ENCODE assay signal across 1 cellular context in the genomic region with DNA sequence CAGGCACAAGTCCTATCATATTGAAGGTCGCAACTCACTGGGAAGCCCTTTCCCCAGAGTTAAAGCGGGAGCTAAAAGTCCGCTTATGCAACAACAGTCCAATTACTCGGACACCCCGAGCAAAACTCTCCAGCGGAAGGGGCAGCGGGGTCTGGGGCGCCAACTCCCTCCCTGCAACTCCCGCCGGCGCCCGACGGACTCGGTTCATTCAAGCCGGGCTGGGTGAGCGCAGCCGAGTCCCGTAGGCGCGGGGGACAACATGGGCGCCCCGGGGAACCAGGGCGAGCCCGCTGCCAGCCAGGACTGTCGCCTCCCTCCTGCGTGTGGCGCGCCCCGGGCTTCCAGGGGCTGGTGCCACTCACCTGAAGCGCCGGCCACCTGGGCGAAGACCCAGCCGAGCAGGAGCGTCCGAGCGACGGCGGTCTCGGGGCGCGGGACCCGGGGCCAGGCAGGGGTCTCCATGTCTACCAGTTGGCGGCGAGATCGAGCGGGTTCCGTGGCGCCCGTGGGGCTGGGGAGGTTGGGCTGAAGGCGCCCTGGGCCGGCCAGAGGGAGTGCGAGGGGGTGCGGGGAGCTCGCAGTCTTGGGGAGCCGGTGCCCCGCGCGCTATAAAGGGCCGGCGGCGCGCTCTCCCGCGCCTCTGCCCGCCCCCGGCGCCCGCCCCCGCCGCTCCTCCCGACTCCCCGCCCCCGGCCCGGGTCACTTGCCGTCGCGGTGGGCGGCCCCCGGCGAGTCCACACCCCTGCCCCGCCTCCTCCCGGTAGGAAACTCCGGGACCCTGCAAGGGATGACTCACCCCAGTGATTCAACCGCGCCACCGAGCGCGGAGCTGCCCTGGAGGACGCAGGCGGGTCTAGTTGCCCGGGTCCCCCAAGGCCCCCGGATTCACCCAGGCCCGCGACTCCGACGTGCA.
A peak's percentile ranks its signal among the peaks of the same experiment; 100 is the strongest.
TF ChIP-seq lines count a peak whose summit lies in the region.

A gene (minus strand): TSS at position 585 of the 913 bp plus-strand sequence. CDS start 123 bp downstream, at position 462.

TF ChIP-seq in HepG2, 621 proteins besides CTCF, POLR2A, EP300 and RAD21 (continued from another document and continues in another):
- TF ChIP-seq, protein P1, sequence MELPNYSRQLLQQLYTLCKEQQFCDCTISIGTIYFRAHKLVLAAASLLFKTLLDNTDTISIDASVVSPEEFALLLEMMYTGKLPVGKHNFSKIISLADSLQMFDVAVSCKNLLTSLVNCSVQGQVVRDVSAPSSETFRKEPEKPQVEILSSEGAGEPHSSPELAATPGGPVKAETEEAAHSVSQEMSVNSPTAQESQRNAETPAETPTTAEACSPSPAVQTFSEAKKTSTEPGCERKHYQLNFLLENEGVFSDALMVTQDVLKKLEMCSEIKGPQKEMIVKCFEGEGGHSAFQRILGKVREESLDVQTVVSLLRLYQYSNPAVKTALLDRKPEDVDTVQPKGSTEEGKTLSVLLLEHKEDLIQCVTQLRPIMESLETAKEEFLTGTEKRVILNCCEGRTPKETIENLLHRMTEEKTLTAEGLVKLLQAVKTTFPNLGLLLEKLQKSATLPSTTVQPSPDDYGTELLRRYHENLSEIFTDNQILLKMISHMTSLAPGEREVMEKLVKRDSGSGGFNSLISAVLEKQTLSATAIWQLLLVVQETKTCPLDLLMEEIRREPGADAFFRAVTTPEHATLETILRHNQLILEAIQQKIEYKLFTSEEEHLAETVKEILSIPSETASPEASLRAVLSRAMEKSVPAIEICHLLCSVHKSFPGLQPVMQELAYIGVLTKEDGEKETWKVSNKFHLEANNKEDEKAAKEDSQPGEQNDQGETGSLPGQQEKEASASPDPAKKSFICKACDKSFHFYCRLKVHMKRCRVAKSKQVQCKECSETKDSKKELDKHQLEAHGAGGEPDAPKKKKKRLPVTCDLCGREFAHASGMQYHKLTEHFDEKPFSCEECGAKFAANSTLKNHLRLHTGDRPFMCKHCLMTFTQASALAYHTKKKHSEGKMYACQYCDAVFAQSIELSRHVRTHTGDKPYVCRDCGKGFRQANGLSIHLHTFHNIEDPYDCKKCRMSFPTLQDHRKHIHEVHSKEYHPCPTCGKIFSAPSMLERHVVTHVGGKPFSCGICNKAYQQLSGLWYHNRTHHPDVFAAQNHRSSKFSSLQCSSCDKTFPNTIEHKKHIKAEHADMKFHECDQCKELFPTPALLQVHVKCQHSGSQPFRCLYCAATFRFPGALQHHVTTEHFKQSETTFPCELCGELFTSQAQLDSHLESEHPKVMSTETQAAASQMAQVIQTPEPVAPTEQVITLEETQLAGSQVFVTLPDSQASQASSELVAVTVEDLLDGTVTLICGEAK (IDR thresholded peaks at IDR 0.05) = no peak
- TF ChIP-seq, protein P1 (CRISPR knock-in tag; IDR thresholded peaks at IDR 0.05) = peak; percentile 45; the same call in 1 of the 2 replicates
- TF ChIP-seq, protein P2, sequence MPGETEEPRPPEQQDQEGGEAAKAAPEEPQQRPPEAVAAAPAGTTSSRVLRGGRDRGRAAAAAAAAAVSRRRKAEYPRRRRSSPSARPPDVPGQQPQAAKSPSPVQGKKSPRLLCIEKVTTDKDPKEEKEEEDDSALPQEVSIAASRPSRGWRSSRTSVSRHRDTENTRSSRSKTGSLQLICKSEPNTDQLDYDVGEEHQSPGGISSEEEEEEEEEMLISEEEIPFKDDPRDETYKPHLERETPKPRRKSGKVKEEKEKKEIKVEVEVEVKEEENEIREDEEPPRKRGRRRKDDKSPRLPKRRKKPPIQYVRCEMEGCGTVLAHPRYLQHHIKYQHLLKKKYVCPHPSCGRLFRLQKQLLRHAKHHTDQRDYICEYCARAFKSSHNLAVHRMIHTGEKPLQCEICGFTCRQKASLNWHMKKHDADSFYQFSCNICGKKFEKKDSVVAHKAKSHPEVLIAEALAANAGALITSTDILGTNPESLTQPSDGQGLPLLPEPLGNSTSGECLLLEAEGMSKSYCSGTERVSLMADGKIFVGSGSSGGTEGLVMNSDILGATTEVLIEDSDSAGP (CRISPR knock-in tag; IDR thresholded peaks at IDR 0.05; ENCODE audit: borderline replicate concordance) = peak; percentile 60; the same call in 1 of the 2 replicates
- TF ChIP-seq ZNF724P (CRISPR knock-in tag; IDR thresholded peaks at IDR 0.05; ENCODE audit: borderline replicate concordance) = 0 out of 2 replicates have a peak, but pooled peaks have one; percentile 45
- no peak for TF ChIP-seq SALL2 (CRISPR knock-in tag; IDR thresholded peaks at IDR 0.05)
- TF ChIP-seq CBFB (CRISPR knock-in tag; IDR thresholded peaks at IDR 0.05) = no peak
- TF ChIP-seq ZNF552 (CRISPR knock-in tag; IDR thresholded peaks at IDR 0.05; ENCODE audit: borderline replicate concordance) = no peak
- TF ChIP-seq SPEN (CRISPR knock-in tag; IDR thresholded peaks at IDR 0.05; ENCODE audit: low read depth) = no peak; the same call in 1 of the 2 replicates
- TF ChIP-seq ZSCAN30 (CRISPR knock-in tag; IDR thresholded peaks at IDR 0.05) = no peak
- peak; percentile 58; the same call in 1 of the 2 replicates for TF ChIP-seq GABPB1 (CRISPR knock-in tag; IDR thresholded peaks at IDR 0.05)
- TF ChIP-seq GTF3A (CRISPR knock-in tag; conservative IDR thresholded peaks at IDR 0.05) = no peak
- no peak for TF ChIP-seq RBAK (CRISPR knock-in tag; IDR thresholded peaks at IDR 0.05)
- no peak for TF ChIP-seq ZFP36L2 (CRISPR knock-in tag; IDR thresholded peaks at IDR 0.05)
- TF ChIP-seq ZNF775 (CRISPR knock-in tag; IDR thresholded peaks at IDR 0.05; ENCODE audit: borderline replicate concordance) = no peak
- no peak; the same call in 1 of the 2 replicates for TF ChIP-seq HOXA7 (CRISPR knock-in tag; IDR thresholded peaks at IDR 0.05)
- TF ChIP-seq, protein P3, sequence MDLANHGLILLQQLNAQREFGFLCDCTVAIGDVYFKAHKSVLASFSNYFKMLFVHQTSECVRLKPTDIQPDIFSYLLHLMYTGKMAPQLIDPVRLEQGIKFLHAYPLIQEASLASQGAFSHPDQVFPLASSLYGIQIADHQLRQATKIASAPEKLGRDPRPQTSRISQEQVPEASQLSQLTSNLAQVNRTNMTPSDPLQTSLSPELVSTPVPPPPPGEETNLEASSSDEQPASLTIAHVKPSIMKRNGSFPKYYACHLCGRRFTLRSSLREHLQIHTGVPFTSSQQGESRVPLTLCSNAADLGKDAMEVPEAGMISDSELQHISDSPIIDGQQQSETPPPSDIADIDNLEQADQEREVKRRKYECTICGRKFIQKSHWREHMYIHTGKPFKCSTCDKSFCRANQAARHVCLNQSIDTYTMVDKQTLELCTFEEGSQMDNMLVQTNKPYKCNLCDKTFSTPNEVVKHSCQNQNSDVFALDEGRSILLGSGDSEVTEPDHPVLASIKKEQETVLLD (CRISPR knock-in tag; IDR thresholded peaks at IDR 0.05; ENCODE audit: low read depth) = peak; percentile 92
- TF ChIP-seq CHCHD3 (CRISPR knock-in tag; IDR thresholded peaks at IDR 0.05) = no peak
- TF ChIP-seq ZNF335 (CRISPR knock-in tag; IDR thresholded peaks at IDR 0.05) = no peak
- TF ChIP-seq, protein P4, sequence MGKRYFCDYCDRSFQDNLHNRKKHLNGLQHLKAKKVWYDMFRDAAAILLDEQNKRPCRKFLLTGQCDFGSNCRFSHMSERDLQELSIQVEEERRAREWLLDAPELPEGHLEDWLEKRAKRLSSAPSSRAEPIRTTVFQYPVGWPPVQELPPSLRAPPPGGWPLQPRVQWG (CRISPR knock-in tag; IDR thresholded peaks at IDR 0.05; ENCODE audit: borderline replicate concordance, low read depth) = no peak
- no peak; the same call in 1 of the 2 replicates for TF ChIP-seq ARNTL (CRISPR knock-in tag; IDR thresholded peaks at IDR 0.05)
- TF ChIP-seq, protein P5, sequence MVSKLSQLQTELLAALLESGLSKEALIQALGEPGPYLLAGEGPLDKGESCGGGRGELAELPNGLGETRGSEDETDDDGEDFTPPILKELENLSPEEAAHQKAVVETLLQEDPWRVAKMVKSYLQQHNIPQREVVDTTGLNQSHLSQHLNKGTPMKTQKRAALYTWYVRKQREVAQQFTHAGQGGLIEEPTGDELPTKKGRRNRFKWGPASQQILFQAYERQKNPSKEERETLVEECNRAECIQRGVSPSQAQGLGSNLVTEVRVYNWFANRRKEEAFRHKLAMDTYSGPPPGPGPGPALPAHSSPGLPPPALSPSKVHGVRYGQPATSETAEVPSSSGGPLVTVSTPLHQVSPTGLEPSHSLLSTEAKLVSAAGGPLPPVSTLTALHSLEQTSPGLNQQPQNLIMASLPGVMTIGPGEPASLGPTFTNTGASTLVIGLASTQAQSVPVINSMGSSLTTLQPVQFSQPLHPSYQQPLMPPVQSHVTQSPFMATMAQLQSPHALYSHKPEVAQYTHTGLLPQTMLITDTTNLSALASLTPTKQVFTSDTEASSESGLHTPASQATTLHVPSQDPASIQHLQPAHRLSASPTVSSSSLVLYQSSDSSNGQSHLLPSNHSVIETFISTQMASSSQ (IDR thresholded peaks at IDR 0.05; ENCODE audit: low read depth) = no peak
- TF ChIP-seq, protein P5 (CRISPR knock-in tag; IDR thresholded peaks at IDR 0.05; ENCODE audit: borderline replicate concordance) = no peak
- TF ChIP-seq ZNF782 (CRISPR knock-in tag; IDR thresholded peaks at IDR 0.05; ENCODE audit: borderline replicate concordance) = 0 out of 2 replicates have a peak, but pooled peaks have one; percentile 20
- TF ChIP-seq, protein P6, sequence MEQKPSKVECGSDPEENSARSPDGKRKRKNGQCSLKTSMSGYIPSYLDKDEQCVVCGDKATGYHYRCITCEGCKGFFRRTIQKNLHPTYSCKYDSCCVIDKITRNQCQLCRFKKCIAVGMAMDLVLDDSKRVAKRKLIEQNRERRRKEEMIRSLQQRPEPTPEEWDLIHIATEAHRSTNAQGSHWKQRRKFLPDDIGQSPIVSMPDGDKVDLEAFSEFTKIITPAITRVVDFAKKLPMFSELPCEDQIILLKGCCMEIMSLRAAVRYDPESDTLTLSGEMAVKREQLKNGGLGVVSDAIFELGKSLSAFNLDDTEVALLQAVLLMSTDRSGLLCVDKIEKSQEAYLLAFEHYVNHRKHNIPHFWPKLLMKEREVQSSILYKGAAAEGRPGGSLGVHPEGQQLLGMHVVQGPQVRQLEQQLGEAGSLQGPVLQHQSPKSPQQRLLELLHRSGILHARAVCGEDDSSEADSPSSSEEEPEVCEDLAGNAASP (CRISPR knock-in tag; IDR thresholded peaks at IDR 0.05; ENCODE audit: borderline replicate concordance) = no peak
- TF ChIP-seq ZNF543 (CRISPR knock-in tag; IDR thresholded peaks at IDR 0.05) = 0 out of 2 replicates have a peak, but pooled peaks have one; percentile 54
- TF ChIP-seq ZNF101 (CRISPR knock-in tag; IDR thresholded peaks at IDR 0.05; ENCODE audit: borderline replicate concordance, low read depth) = no peak
- TF ChIP-seq CBX1 (IDR thresholded peaks at IDR 0.05; ENCODE audit: low read depth) = no peak
- no peak for TF ChIP-seq ZNF33B (CRISPR knock-in tag; IDR thresholded peaks at IDR 0.05)
- TF ChIP-seq TAF1 (CRISPR knock-in tag; IDR thresholded peaks at IDR 0.05) = peak; percentile 38; the same call in 1 of the 2 replicates
- TF ChIP-seq, protein P7, sequence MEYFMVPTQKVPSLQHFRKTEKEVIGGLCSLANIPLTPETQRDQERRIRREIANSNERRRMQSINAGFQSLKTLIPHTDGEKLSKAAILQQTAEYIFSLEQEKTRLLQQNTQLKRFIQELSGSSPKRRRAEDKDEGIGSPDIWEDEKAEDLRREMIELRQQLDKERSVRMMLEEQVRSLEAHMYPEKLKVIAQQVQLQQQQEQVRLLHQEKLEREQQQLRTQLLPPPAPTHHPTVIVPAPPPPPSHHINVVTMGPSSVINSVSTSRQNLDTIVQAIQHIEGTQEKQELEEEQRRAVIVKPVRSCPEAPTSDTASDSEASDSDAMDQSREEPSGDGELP (IDR thresholded peaks at IDR 0.05; ENCODE audit: borderline replicate concordance, low read depth) = peak; percentile 8; the same call in 1 of the 2 replicates
- TF ChIP-seq IKZF1 (IDR thresholded peaks at IDR 0.05) = no peak
- no peak; the same call in 1 of the 2 replicates for TF ChIP-seq ZNF121 (CRISPR knock-in tag; IDR thresholded peaks at IDR 0.05)
- TF ChIP-seq ZNF556 (CRISPR knock-in tag; IDR thresholded peaks at IDR 0.05; ENCODE audit: borderline replicate concordance) = peak; percentile 27; the same call in 1 of the 2 replicates
- TF ChIP-seq TCF12 (IDR thresholded peaks at IDR 0.05) = no peak
- no peak for TF ChIP-seq TCF12 (CRISPR knock-in tag; IDR thresholded peaks at IDR 0.05)
